In the genomic region with DNA sequence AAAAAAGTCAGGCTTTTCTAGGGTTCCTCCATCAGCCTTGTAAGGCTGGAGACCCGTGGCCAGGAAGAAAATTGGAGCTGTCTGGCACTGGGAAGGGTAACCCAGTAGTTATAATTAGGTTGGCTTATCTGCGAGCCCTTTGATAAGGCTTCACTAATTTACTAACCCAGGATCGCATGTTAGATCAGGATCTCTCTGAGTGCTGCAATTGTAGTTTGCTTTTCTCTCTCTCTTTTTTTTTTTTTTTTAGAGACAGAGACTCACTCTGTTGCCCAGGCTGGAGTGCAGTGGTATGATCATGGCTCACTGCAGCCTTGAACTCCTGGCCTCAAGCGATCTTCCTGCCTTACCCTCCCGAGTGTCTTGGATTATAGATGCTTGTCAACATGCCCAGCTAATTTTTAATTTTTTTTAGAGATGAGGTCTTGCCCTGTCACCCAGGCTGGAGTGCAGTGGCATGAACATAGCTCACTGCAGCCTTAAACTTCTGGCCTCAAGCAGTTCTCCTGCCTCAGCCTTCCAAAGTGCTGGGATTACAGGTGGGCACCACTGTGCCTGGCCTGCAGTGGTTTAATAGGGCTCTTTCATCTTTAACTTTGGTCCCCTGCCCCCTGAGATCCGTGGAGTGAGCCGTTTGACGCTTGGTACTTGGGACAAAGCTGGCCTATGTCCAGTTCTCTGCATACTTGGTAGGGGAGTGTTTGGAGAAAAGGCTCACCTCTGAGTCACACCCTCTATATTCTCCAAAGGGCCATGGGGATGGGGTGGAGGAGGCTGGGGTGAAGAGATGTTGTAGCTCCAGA, we compare ENCODE assay signal across 1 cellular context.
A peak's percentile ranks its signal among the peaks of the same experiment; 100 is the strongest.
TF ChIP-seq lines count a peak whose summit lies in the region.

No MANE protein-coding gene starts in this region.

TF ChIP-seq in IMR-90, 13 proteins besides CTCF, POLR2A, EP300 and RAD21:
- no peak for TF ChIP-seq MXI1 (IDR thresholded peaks at IDR 0.05; ENCODE audit: borderline replicate concordance, low read depth, low read length)
- 0 out of 2 replicates have a peak, but pooled peaks have one; percentile 3 for TF ChIP-seq SMC3 (IDR thresholded peaks at IDR 0.05; ENCODE audit: low read depth, low read length)
